15 cellular contexts compared by ENCODE assay signal in genomic region chr2:102028470-102028869, GRCh38. TPM values are rescaled to one million over a fixed set of nuclear protein-coding genes. Genes with fewer than 3 reads are reported as not detected.
A peak's percentile ranks its signal among the peaks of the same experiment; 100 is the strongest.
DNase-seq lines count a peak whose midpoint lies in the region; ATAC-seq and TF ChIP-seq lines count a peak whose summit lies in the region.
"Had no signal": no experiment of that assay in that cellular context is flagged by ENCODE, and none has a peak within 500 bp of the region (broad histone marks: within the 10 kb centered on the region; RNA-seq: fewer than 3 reads in every experiment).

No MANE protein-coding gene starts in this region.

- H3K9me3 ChIP-seq in neural progenitor cell (ENCODE audit: low read depth) (no peaks in the 10 kb centered on the region), thoracic aorta (no peaks in the 10 kb centered on the region)

- no peak overlapping the region for H2AFZ ChIP-seq in neural progenitor cell (replicated peaks)

- intact Hi-C loops in activated CD4-positive, alpha-beta memory T cell treated with anti-CD3 and anti-CD28 coated beads for 36 hours (cut with micrococcal nuclease), result loop anchor here (1.0 to 5.0 kb wide), 5 partner anchors 16 to 74 kb away; no protein-coding TSS in a partner anchor

- CTCF ChIA-PET in activated CD4-positive, alpha-beta memory T cell treated with anti-CD3 and anti-CD28 coated beads for 36 hours (lab: Charles Lee), result interaction anchor here (3.0 to 5.5 kb wide), 2 partner anchors 8 to 212 kb away, joined by 10 to 44 read pairs; no protein-coding TSS in a partner anchor
- CTCF ChIA-PET in activated CD4-positive, alpha-beta memory T cell treated with anti-CD3 and anti-CD28 coated beads, Interleukin-2, amount 10 ng/mL, durations not matched to agents 7 days and 5 days (lab: Charles Lee), result interaction anchor here (0.7 to 4.6 kb wide), 2 partner anchors 212 to 423 kb away, joined by 4 to 46 read pairs; no protein-coding TSS in a partner anchor

- H3K27me3 ChIP-seq in neural progenitor cell (no peaks in the 10 kb centered on the region), thoracic aorta (replicated peaks; ENCODE audit: insufficient read depth) (no peaks in the 10 kb centered on the region)

- no peaks in the 10 kb centered on the region for H3F3A ChIP-seq in neural progenitor cell (ENCODE audit: low read depth)

- peaks cover 34% of the 10 kb centered on the region for H3K36me3 Mint-ChIP-seq in activated CD4-positive, alpha-beta memory T cell treated with anti-CD3 and anti-CD28 coated beads for 36 hours
- H3K36me3 Mint-ChIP-seq in activated CD4-positive, alpha-beta memory T cell treated with anti-CD3 and anti-CD28 coated beads, Interleukin-2, amount 10 ng/mL, durations not matched to agents 7 days and 5 days (ENCODE audit: low read depth), result peaks cover 8% of the 10 kb centered on the region
- H3K36me3 Mint-ChIP-seq in neural progenitor cell, result no peaks in the 10 kb centered on the region

- peaks cover 66% of the 10 kb centered on the region for H3K4me1 Mint-ChIP-seq in activated CD4-positive, alpha-beta memory T cell treated with anti-CD3 and anti-CD28 coated beads for 36 hours (ENCODE audit: low read depth)
- H3K4me1 Mint-ChIP-seq in activated CD4-positive, alpha-beta memory T cell treated with anti-CD3 and anti-CD28 coated beads, Interleukin-2, amount 10 ng/mL, durations not matched to agents 7 days and 5 days, result peaks cover 40% of the 10 kb centered on the region
- H3K4me1 Mint-ChIP-seq in neural progenitor cell, result peaks cover 21% of the 10 kb centered on the region

- no peaks in the 10 kb centered on the region for H3K9me3 Mint-ChIP-seq in activated CD4-positive, alpha-beta memory T cell treated with anti-CD3 and anti-CD28 coated beads for 36 hours
- no peaks in the 10 kb centered on the region for H3K9me3 Mint-ChIP-seq in activated CD4-positive, alpha-beta memory T cell treated with anti-CD3 and anti-CD28 coated beads, Interleukin-2, amount 10 ng/mL, durations not matched to agents 7 days and 5 days
- peaks cover 2% of the 10 kb centered on the region for H3K9me3 Mint-ChIP-seq in neural progenitor cell

- H3K4me1 ChIP-seq in neural progenitor cell (no peaks in the 10 kb centered on the region), thoracic aorta (ENCODE audit: control insufficient read depth in 1 of 2, low read depth in 2 of 2) (peaks cover 27 to 53% of the 10 kb centered on the region in 2 donors)

- H4K20me1 ChIP-seq in neural progenitor cell (ENCODE audit: low read depth), result no peaks in the 10 kb centered on the region

- in situ Hi-C loops in astrocyte of the spinal cord (cut with HindIII; ENCODE audit: low sequenced_read_pairs), result no loop called here

- H3K27ac Mint-ChIP-seq in activated CD4-positive, alpha-beta memory T cell treated with anti-CD3 and anti-CD28 coated beads for 36 hours, result peak overlapping the region; percentile 63
- no peak overlapping the region for H3K27ac Mint-ChIP-seq in activated CD4-positive, alpha-beta memory T cell treated with anti-CD3 and anti-CD28 coated beads, Interleukin-2, amount 10 ng/mL, durations not matched to agents 7 days and 5 days
- peak overlapping the region; percentile 17 for H3K27ac Mint-ChIP-seq in neural progenitor cell
- H3K27ac Mint-ChIP-seq: activated CD8-positive, alpha-beta T cell treated with anti-CD3 and anti-CD28 coated beads, Interleukin-2, amount 10 ng/mL, durations not matched to agents 7 days and 5 days had no signal

- DNase-seq in activated CD4-positive, alpha-beta memory T cell treated with anti-CD3 and anti-CD28 coated beads for 36 hours, result no peak
- DNase-seq in activated CD4-positive, alpha-beta memory T cell treated with anti-CD3 and anti-CD28 coated beads, Interleukin-2, amount 10 ng/mL, durations not matched to agents 7 days and 5 days, result no peak
- DNase-seq in astrocyte of the spinal cord (ENCODE audit: low read depth, low spot score) (peak; percentile 38), neural progenitor cell (ENCODE audit: low spot score) (no peak), thoracic aorta (ENCODE audit: low spot score) (no peak), germinal center (ENCODE audit: low spot score) (no peak), NCI-H1105 (lab: John Stamatoyannopoulos, UW) (no peak)
- DNase-seq: activated CD8-positive, alpha-beta T cell treated with anti-CD3 and anti-CD28 coated beads, Interleukin-2, amount 10 ng/mL, durations not matched to agents 7 days and 5 days; DMS 273 treated with DMSO at 0.1 percent for 48 hours; KG1; NCI-H2029 treated with DMSO at 0.1 percent for 48 hours; NCI-H510A; stimulated activated CD4-positive, alpha-beta T cell treated with anti-CD3 and anti-CD28 coated beads, Interleukin-1b, Interleukin-23, amount 100 ng/mL, for 48 hours had no signal

- H3K79me2 ChIP-seq in neural progenitor cell (ENCODE audit: low read depth), result no peaks in the 10 kb centered on the region

- no peak overlapping the region for H3K9ac ChIP-seq in neural progenitor cell

- H3K27me3 Mint-ChIP-seq in activated CD4-positive, alpha-beta memory T cell treated with anti-CD3 and anti-CD28 coated beads for 36 hours, result no peaks in the 10 kb centered on the region
- no peaks in the 10 kb centered on the region for H3K27me3 Mint-ChIP-seq in activated CD4-positive, alpha-beta memory T cell treated with anti-CD3 and anti-CD28 coated beads, Interleukin-2, amount 10 ng/mL, durations not matched to agents 7 days and 5 days
- peaks cover 6% of the 10 kb centered on the region for H3K27me3 Mint-ChIP-seq in neural progenitor cell (ENCODE audit: insufficient read depth, low read depth)

- no peak overlapping the region for H3K4me2 ChIP-seq in neural progenitor cell

- POLR2A ChIA-PET in activated CD4-positive, alpha-beta memory T cell treated with anti-CD3 and anti-CD28 coated beads for 36 hours (lab: Charles Lee), result interaction anchor here (0.7 to 1.4 kb wide), 5 partner anchors 12 to 36 kb away, joined by 3 to 5 read pairs (median 3); no protein-coding TSS in a partner anchor
- POLR2A ChIA-PET in activated CD4-positive, alpha-beta memory T cell treated with anti-CD3 and anti-CD28 coated beads, Interleukin-2, amount 10 ng/mL, durations not matched to agents 7 days and 5 days (lab: Charles Lee), result interaction anchor here (0.7 to 1.4 kb wide), 2 partner anchors 33 to 263 kb away, joined by 3 read pairs; no protein-coding TSS in a partner anchor

- H3K36me3 ChIP-seq in neural progenitor cell (no peaks in the 10 kb centered on the region), thoracic aorta (no peaks in the 10 kb centered on the region)

- no peak overlapping the region for H3K27ac ChIP-seq in neural progenitor cell
- H3K27ac ChIP-seq in thoracic aorta, result peak overlapping the region; percentile 46 to 54
- H3K27ac ChIP-seq: C4-2B had no signal

- H3K4me3 ChIP-seq in astrocyte of the spinal cord (ENCODE audit: low read depth, low read length) (no peak overlapping the region), neural progenitor cell (no peak overlapping the region), thoracic aorta (no peak overlapping the region)

- no peak for ATAC-seq in thoracic aorta (ENCODE audit: insufficient number of reproducible peaks, low FRiP score, low read depth)
- ATAC-seq in GM19397 (IDR thresholded peaks at IDR 0.05; ENCODE audit: unreplicated experiment), result no peak
- ATAC-seq: activated CD8-positive, alpha-beta T cell treated with anti-CD3 and anti-CD28 coated beads, Interleukin-2, amount 10 ng/mL, durations not matched to agents 7 days and 5 days had no signal

- TF ChIP-seq CTCF in astrocyte of the spinal cord (IDR thresholded peaks at IDR 0.05; ENCODE audit: low read depth, low read length), result no peak
- TF ChIP-seq CTCF in neural progenitor cell (IDR thresholded peaks at IDR 0.05), result no peak
- no peak for TF ChIP-seq CTCF in thoracic aorta (IDR thresholded peaks at IDR 0.05)

- H3K4me3 Mint-ChIP-seq in activated CD4-positive, alpha-beta memory T cell treated with anti-CD3 and anti-CD28 coated beads for 36 hours, result no peak overlapping the region
- H3K4me3 Mint-ChIP-seq in activated CD4-positive, alpha-beta memory T cell treated with anti-CD3 and anti-CD28 coated beads, Interleukin-2, amount 10 ng/mL, durations not matched to agents 7 days and 5 days, result no peak overlapping the region
- H3K4me3 Mint-ChIP-seq in neural progenitor cell, result no peak overlapping the region
- H3K4me3 Mint-ChIP-seq: activated CD8-positive, alpha-beta T cell treated with anti-CD3 and anti-CD28 coated beads, Interleukin-2, amount 10 ng/mL, durations not matched to agents 7 days and 5 days had no signal

RNA-seq across cellular contexts. Expression of gene IL1R2, which starts 36.7 kb away (rescaled TPM):
- total RNA-seq in activated CD4-positive, alpha-beta memory T cell treated with anti-CD3 and anti-CD28 coated beads for 36 hours, result 10 to 100 TPM; 35.6 to 36.2 TPM
- under 1 TPM; 0.81 to 0.88 TPM for total RNA-seq in activated CD4-positive, alpha-beta memory T cell treated with anti-CD3 and anti-CD28 coated beads, Interleukin-2, amount 10 ng/mL, durations not matched to agents 7 days and 5 days
- total RNA-seq in neural progenitor cell (ENCODE audit: low replicate concordance) (not detected in 2 replicates), thoracic aorta (10 to 100 TPM; 18.3 to 47.7 TPM)
- total RNA-seq: activated CD8-positive, alpha-beta T cell treated with anti-CD3 and anti-CD28 coated beads, Interleukin-2, amount 10 ng/mL, durations not matched to agents 7 days and 5 days had no signal

Comparison
In these comparisons a context has a peak if more than half of its experiments do, and no peak if none do; other contexts are left out.
1. RNA of gene IL1R2, which starts 36.7 kb away (total RNA-seq): 18.3 to 47.7 TPM in thoracic aorta and 35.6 to 36.2 TPM in activated CD4-positive, alpha-beta memory T cell treated with anti-CD3 and anti-CD28 coated beads for 36 hours; 0.81 to 0.88 TPM in activated CD4-positive, alpha-beta memory T cell treated with anti-CD3 and anti-CD28 coated beads, Interleukin-2, amount 10 ng/mL, durations not matched to agents 7 days and 5 days and not detected in neural progenitor cell; every median in the first group is over 10 times any median in the second.